Comparison of ENCODE assay signal across 8 cellular contexts in genomic region chr11:119205574-119206511, GRCh38. TPM values are rescaled to one million over a fixed set of nuclear protein-coding genes. Genes with fewer than 3 reads are reported as not detected.
DNase-seq lines count a peak whose midpoint lies in the region; ATAC-seq and TF ChIP-seq lines count a peak whose summit lies in the region.

Gene CBL, plus strand, starts transcription at chr11:119206339. Its CDS starts 79 bp downstream, at chr11:119206418.

- peak within 1 kb of the TSS; percentile 99 for H3K4me3 Mint-ChIP-seq in activated CD4-positive, alpha-beta T cell treated with anti-CD3 and anti-CD28 coated beads, Interleukin-2, amount 10 ng/mL, durations not matched to agents 24 days and 14 days

- TF ChIP-seq CTCF in BJ (IDR thresholded peaks at IDR 0.05; ENCODE audit: insufficient read depth, low read depth, low read length), result peak; percentile 98
- peak; percentile 92 for TF ChIP-seq CTCF in coronary artery (IDR thresholded peaks at IDR 0.05)

- POLR2A ChIA-PET in BJ (lab: Charles Lee), result interaction anchor here (0.6 to 0.7 kb wide), 2 partner anchors 132 to 150 kb away, joined by 11 to 12 read pairs; no protein-coding TSS in a partner anchor

- no peaks in the 10 kb centered on the region for H3K36me3 ChIP-seq in BJ (ENCODE audit: control insufficient read depth, insufficient read depth, low read length)

- DNase-seq in BJ (ENCODE audit: low read depth) (peak; percentile 31), GM19238 (ENCODE audit: insufficient read length, low spot score) (peak; percentile 91), NCI-H524 treated with DMSO at 0.1 percent for 48 hours (lab: John Stamatoyannopoulos, UW) (peak; percentile 50), coronary artery (ENCODE audit: low spot score) (peak; percentile 93), left kidney (ENCODE audit: low read depth, low spot score) (peak; percentile 97)
- peak; percentile 98 for DNase-seq in activated CD4-positive, alpha-beta T cell treated with anti-CD3 and anti-CD28 coated beads, Interleukin-2, amount 10 ng/mL, durations not matched to agents 24 days and 14 days
- peak; percentile 95 for DNase-seq in stimulated activated CD4-positive, alpha-beta T cell treated with anti-CD3 and anti-CD28 coated beads, Interleukin-1b, Interleukin-23, amount 100 ng/mL, for 48 hours

- CTCF ChIA-PET in BJ (lab: Yijun Ruan, JAX), result interaction anchor here (0.6 to 3.9 kb wide), 24 partner anchors 11 to 173 kb away, joined by 3 to 30 read pairs (median 4); partner anchors contain the start of gene NLRX1

- H3K27ac ChIP-seq in coronary artery, result peak within 1 kb of the TSS; percentile 87 to 93

- peak within 1 kb of the TSS; percentile 93 for H3K27ac Mint-ChIP-seq in activated CD4-positive, alpha-beta T cell treated with anti-CD3 and anti-CD28 coated beads, Interleukin-2, amount 10 ng/mL, durations not matched to agents 24 days and 14 days

- no peaks in the 10 kb centered on the region for H3K9me3 Mint-ChIP-seq in activated CD4-positive, alpha-beta T cell treated with anti-CD3 and anti-CD28 coated beads, Interleukin-2, amount 10 ng/mL, durations not matched to agents 24 days and 14 days

- H3K4me3 ChIP-seq in BJ (ENCODE audit: low read depth, low read length), result peak within 1 kb of the TSS; percentile 98
- peak within 1 kb of the TSS; percentile 97 for H3K4me3 ChIP-seq in coronary artery

- H3K4me1 Mint-ChIP-seq in activated CD4-positive, alpha-beta T cell treated with anti-CD3 and anti-CD28 coated beads, Interleukin-2, amount 10 ng/mL, durations not matched to agents 24 days and 14 days, result peaks cover 18% of the 10 kb centered on the region

- H3K36me3 Mint-ChIP-seq in activated CD4-positive, alpha-beta T cell treated with anti-CD3 and anti-CD28 coated beads, Interleukin-2, amount 10 ng/mL, durations not matched to agents 24 days and 14 days (ENCODE audit: low read depth), result peaks cover 6% of the 10 kb centered on the region

- intact Hi-C loops in activated CD4-positive, alpha-beta T cell treated with anti-CD3 and anti-CD28 coated beads, Interleukin-2, amount 10 ng/mL, durations not matched to agents 24 days and 14 days (cut with micrococcal nuclease), result loop anchor here (1.0 to 5.0 kb wide), 6 partner anchors 12 to 132 kb away; partner anchors contain the start of genes C2CD2L and RNF26

- peak; percentile 79 for ATAC-seq in HG03442 (IDR thresholded peaks at IDR 0.05; ENCODE audit: unreplicated experiment)

- no peaks in the 10 kb centered on the region for H3K27me3 Mint-ChIP-seq in activated CD4-positive, alpha-beta T cell treated with anti-CD3 and anti-CD28 coated beads, Interleukin-2, amount 10 ng/mL, durations not matched to agents 24 days and 14 days

- H3K27me3 ChIP-seq in BJ (ENCODE audit: control insufficient read depth, insufficient read depth, low read length), result no peaks in the 10 kb centered on the region

RNA-seq across cellular contexts. Expression of gene CBL, which starts in this region (rescaled TPM):
- 9.3 and 11.4 TPM in 2 replicates for polyA plus RNA-seq in BJ (2011; rRNA removed)
- polyA minus RNA-seq in BJ (2011; rRNA and poly(A)+ RNA removed), result 9.3 and 11.4 TPM in 2 replicates
- total RNA-seq in activated CD4-positive, alpha-beta T cell treated with anti-CD3 and anti-CD28 coated beads, Interleukin-2, amount 10 ng/mL, durations not matched to agents 24 days and 14 days, result 36.4 and 36.5 TPM in 2 replicates

Comparison
In these comparisons a context has a peak if more than half of its experiments do, and no peak if none do; other contexts are left out.
1. Peak in every context shown above with its lines: DNase-seq, ATAC-seq, H3K4me3 ChIP-seq and H3K27ac ChIP-seq.
2. DNase-seq: peak in every context shown above with its lines; median percentile 98 in activated CD4-positive, alpha-beta T cell treated with anti-CD3 and anti-CD28 coated beads, Interleukin-2, amount 10 ng/mL, durations not matched to agents 24 days and 14 days; 97 in left kidney; 95 in stimulated activated CD4-positive, alpha-beta T cell treated with anti-CD3 and anti-CD28 coated beads, Interleukin-1b, Interleukin-23, amount 100 ng/mL, for 48 hours; 93 in coronary artery; 91 in GM19238; 50 in NCI-H524 treated with DMSO at 0.1 percent for 48 hours; 31 in BJ.